ENCODE assay signal across 23 cellular contexts in genomic region chr3:57659810-57660439, GRCh38. TPM values are rescaled to one million over a fixed set of nuclear protein-coding genes. Genes with fewer than 3 reads are reported as not detected.
DNase-seq lines count a peak whose midpoint lies in the region; ATAC-seq and TF ChIP-seq lines count a peak whose summit lies in the region.
"Had no signal": no experiment of that assay in that cellular context is flagged by ENCODE, and none has a peak within 500 bp of the region (broad histone marks: within the 10 kb centered on the region; RNA-seq: fewer than 3 reads in every experiment).

No MANE protein-coding gene starts in this region.

- no peaks in the 10 kb centered on the region for H3K27me3 ChIP-seq in left ventricle myocardium inferior (ENCODE audit: low read depth)
- H3K27me3 ChIP-seq: BLaER1, MG63, uterus had no signal

- DNase-seq in left ventricle myocardium inferior (no peak), cardiac septum (ENCODE audit: low spot score) (no peak), cardiac fibroblast (ENCODE audit: low read depth in 2 of 2) (peak in 1 of 2 donors; percentile 57), immature natural killer cell (no peak), hippocampal formation (lab: John Stamatoyannopoulos, UW) (no peak), NCI-H510A (lab: John Stamatoyannopoulos, UW) (no peak), NOMO-1 (lab: John Stamatoyannopoulos, UW; ENCODE audit: unreplicated experiment in 2 of 2) (no peak)
- DNase-seq: activated B cell treated with CpG ODN at 0.5 μM for 24 hours; activated CD4-positive, alpha-beta memory T cell treated with anti-CD3 and anti-CD28 coated beads for 36 hours; activated naive CD4-positive, alpha-beta T cell treated with Interleukin-2 at 50 U/mL for 16 hours; amygdala; IMR-90; lower lobe of right lung; MG63; NCI-H2227 treated with DMSO at 0.1 percent for 48 hours; occipital lobe; PC-3; substantia nigra; uterus had no signal

- H3K4me1 Mint-ChIP-seq in immature natural killer cell, result peaks cover 6 to 7% of the 10 kb centered on the region in 2 donors
- H3K4me1 Mint-ChIP-seq: activated B cell treated with CpG ODN at 0.5 μM for 24 hours had no signal

- no peak overlapping the region for H3K4me3 Mint-ChIP-seq in immature natural killer cell
- H3K4me3 Mint-ChIP-seq: activated B cell treated with CpG ODN at 0.5 μM for 24 hours; activated CD4-positive, alpha-beta memory T cell treated with anti-CD3 and anti-CD28 coated beads for 36 hours; central memory CD8-positive, alpha-beta T cell; T-helper 1 cell treated with Interleukin-12 subunit alpha and Interleukin-12 subunit beta and Interleukin-4 antibody, amounts not matched to agents 30 μg/mL and 1 μg/mL, for 36 hours had no signal

- TF ChIP-seq CTCF in left ventricle myocardium inferior (IDR thresholded peaks at IDR 0.05; ENCODE audit: borderline replicate concordance) (no peak), cardiac fibroblast (IDR thresholded peaks at IDR 0.05; ENCODE audit: low read depth, low read length) (peak; percentile 11)

- peak overlapping the region; percentile 76 for H3K27ac ChIP-seq in left ventricle myocardium inferior (replicated peaks)
- H3K27ac ChIP-seq: BLaER1 had no signal

- peaks cover 83% of the 10 kb centered on the region for H3K36me3 ChIP-seq in left ventricle myocardium inferior
- H3K36me3 ChIP-seq: uterus had no signal

- H3K36me3 Mint-ChIP-seq in immature natural killer cell, result peaks cover 19 to 37% (median 28%) of the 10 kb centered on the region in 3 donors

- no peak for ATAC-seq in GM19351 (IDR thresholded peaks at IDR 0.05; ENCODE audit: unreplicated experiment)
- ATAC-seq: lower lobe of right lung had no signal

- peak overlapping the region in 5 of 6 donors; percentile 3 to 58 (median 25) for H3K27ac Mint-ChIP-seq in immature natural killer cell
- H3K27ac Mint-ChIP-seq: T-helper 1 cell treated with Interleukin-12 subunit alpha and Interleukin-12 subunit beta and Interleukin-4 antibody, amounts not matched to agents 30 μg/mL and 1 μg/mL, for 36 hours had no signal

- intact Hi-C loops in left ventricle myocardium inferior (cut with micrococcal nuclease) (no loop called here), cardiac septum (cut with DNase I) (no loop called here)

- no peak overlapping the region for H3K4me3 ChIP-seq in left ventricle myocardium inferior
- H3K4me3 ChIP-seq in cardiac fibroblast (replicated peaks in 1 of 2; ENCODE audit: low read depth in 2 of 2, low read length in 2 of 2), result no peak overlapping the region
- H3K4me3 ChIP-seq: BLaER1, lower lobe of right lung, MG63, uterus had no signal

- H3K9me3 ChIP-seq in left ventricle myocardium inferior (replicated peaks), result no peaks in the 10 kb centered on the region
- H3K9me3 ChIP-seq: BLaER1, lower lobe of right lung, MG63, uterus had no signal

- no peaks in the 10 kb centered on the region for H3K9me3 Mint-ChIP-seq in immature natural killer cell
- H3K9me3 Mint-ChIP-seq: activated B cell treated with CpG ODN at 0.5 μM for 24 hours; activated CD4-positive, alpha-beta memory T cell treated with anti-CD3 and anti-CD28 coated beads for 36 hours; central memory CD8-positive, alpha-beta T cell; T-helper 1 cell treated with Interleukin-12 subunit alpha and Interleukin-12 subunit beta and Interleukin-4 antibody, amounts not matched to agents 30 μg/mL and 1 μg/mL, for 36 hours had no signal

- peaks cover 21% of the 10 kb centered on the region for H3K4me1 ChIP-seq in left ventricle myocardium inferior
- H3K4me1 ChIP-seq: BLaER1, uterus had no signal

- peaks cover 0 to 1% (median 0%) of the 10 kb centered on the region in 3 donors for H3K27me3 Mint-ChIP-seq in immature natural killer cell (ENCODE audit: low read depth in 3 of 3)
- H3K27me3 Mint-ChIP-seq: activated B cell treated with CpG ODN at 0.5 μM for 24 hours; activated CD4-positive, alpha-beta memory T cell treated with anti-CD3 and anti-CD28 coated beads for 36 hours; central memory CD8-positive, alpha-beta T cell had no signal

RNA-seq across cellular contexts. Expression of gene DENND6A, which starts 33.0 kb away (rescaled TPM):
- 14.7 TPM for total RNA-seq in left ventricle myocardium inferior
- 22.1 TPM for total RNA-seq in cardiac septum
- 10 to 100 TPM in 2 of 3 donors, 1 to 10 TPM in 1; 8.8 to 37.1 (median 27.5) TPM for polyA plus RNA-seq in immature natural killer cell
